In genomic region chr4:78627046-78627965, GRCh38 we compare ENCODE assay signal across 1 cellular context.
TF ChIP-seq lines count a peak whose summit lies in the region.

No MANE protein-coding gene starts in this region.

TF ChIP-seq in GM23338, 12 proteins besides CTCF, POLR2A, EP300 and RAD21 (continued from another document):
- TF ChIP-seq REST (IDR thresholded peaks at IDR 0.05; ENCODE audit: unreplicated experiment) (no peak), ZNF331 (CRISPR knock-in tag; IDR thresholded peaks at IDR 0.05; ENCODE audit: low read depth) (no peak), EZH2phosphoT487 (IDR thresholded peaks at IDR 0.05; ENCODE audit: unreplicated experiment) (no peak), ETS1 (IDR thresholded peaks at IDR 0.05) (no peak), STAT1 (IDR thresholded peaks at IDR 0.05; ENCODE audit: unreplicated experiment) (no peak)
